1 cellular context compared by ENCODE assay signal in genomic region chr18:75209129-75209951, GRCh38.
TF ChIP-seq lines count a peak whose summit lies in the region.

Gene PTGR3 (minus strand): TSS chr18:75209139. CDS start chr18:75209058, 81 bp downstream.

TF ChIP-seq in HEK293, 187 proteins besides CTCF, POLR2A, EP300 and RAD21 (continued from another document):
- peak; percentile 54 for TF ChIP-seq ZBTB11 (tag by site-specific recombination; conservative IDR thresholded peaks at IDR 0.05; ENCODE audit: low read depth)
- no peak for TF ChIP-seq ZNF558 (tag by site-specific recombination; IDR thresholded peaks at IDR 0.05)
- TF ChIP-seq ZEB2 (tag by site-specific recombination; IDR thresholded peaks at IDR 0.05) = 0 out of 2 replicates have a peak, but pooled peaks have one; percentile 15
- no peak for TF ChIP-seq ZNF555 (tag by site-specific recombination; conservative IDR thresholded peaks at IDR 0.05)
- no peak for TF ChIP-seq ZNF530 (tag by site-specific recombination; IDR thresholded peaks at IDR 0.05; ENCODE audit: low read depth)
- TF ChIP-seq ZNF23 (tag by site-specific recombination; IDR thresholded peaks at IDR 0.05; ENCODE audit: borderline replicate concordance) = no peak
